ENCODE assay signal across 8 cellular contexts in the genomic region with DNA sequence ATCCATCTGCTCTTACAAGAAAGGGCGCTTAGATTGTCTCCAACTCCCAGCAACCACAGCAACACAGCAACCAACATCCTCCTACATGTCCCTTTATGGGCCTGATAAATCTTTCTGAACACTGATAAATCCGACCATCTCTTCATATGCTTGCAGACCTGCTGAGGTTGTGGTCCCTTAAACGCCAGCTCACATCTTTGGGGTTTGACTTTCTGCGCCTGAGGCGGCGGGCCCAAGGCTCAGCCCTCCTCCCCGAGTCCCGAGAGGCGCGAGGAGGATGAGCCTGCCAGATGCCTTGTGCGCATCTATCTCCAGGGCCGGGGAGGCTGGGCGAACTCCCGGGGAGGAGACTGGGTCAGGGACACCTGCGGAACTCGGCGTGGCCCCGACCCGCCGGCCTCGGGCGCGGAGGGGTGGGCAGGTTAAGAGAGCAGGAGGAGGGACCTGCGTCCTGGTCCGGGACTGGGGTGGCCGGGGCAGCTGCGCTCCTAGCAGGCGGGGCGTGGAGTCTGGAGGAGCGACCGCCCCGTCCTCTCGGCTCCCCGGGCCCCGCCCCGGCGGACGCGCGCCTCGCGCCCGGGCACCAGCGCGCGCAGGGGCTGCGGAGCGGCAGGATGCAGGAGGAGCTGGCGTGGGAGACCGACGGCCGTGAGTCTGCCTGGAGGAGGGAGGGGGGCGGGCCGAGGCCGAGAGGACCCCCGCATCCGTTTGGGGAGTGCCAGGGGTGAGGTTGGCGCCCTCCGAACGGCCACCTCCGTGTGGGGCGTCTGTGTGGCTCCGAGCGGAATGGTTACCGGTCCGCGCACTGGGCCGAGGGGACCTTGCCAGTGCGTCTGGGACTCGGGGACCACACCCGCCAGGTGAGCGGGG.
DNase-seq lines count a peak whose midpoint lies in the region; ATAC-seq and TF ChIP-seq lines count a peak whose summit lies in the region.

ANKDD1A (plus strand) TSS at position 586 of the 870 bp plus-strand sequence; CDS start at position 615, 29 bp downstream.

- no peak for TF ChIP-seq CTCF in GM10266 (IDR thresholded peaks at IDR 0.05; ENCODE audit: control insufficient read depth, insufficient read depth, low read depth, missing control alignments)

- ATAC-seq in HG02642 (IDR thresholded peaks at IDR 0.05; ENCODE audit: poor library complexity, unreplicated experiment) (peak; percentile 75), HG03097 (IDR thresholded peaks at IDR 0.05; ENCODE audit: low FRiP score, unreplicated experiment) (no peak)

- DNase-seq in GM10266 (ENCODE audit: extremely low spot score) = peak; percentile 87
- DNase-seq in NCI-H524 treated with DMSO at 0.1 percent for 48 hours (lab: John Stamatoyannopoulos, UW) = peak; percentile 24
- peak; percentile 49 for DNase-seq in activated naive CD4-positive, alpha-beta T cell treated with Interleukin-2 at 50 U/mL for 16 hours
- peak; percentile 73 for DNase-seq in glomerular visceral epithelial cell (ENCODE audit: extremely low spot score)
- DNase-seq in nucleus accumbens (lab: John Stamatoyannopoulos, UW) = peak in 43 of 56 donors; percentile 9 to 82 (median 58)
- no peak for DNase-seq in MV-4-11 (lab: John Stamatoyannopoulos, UW)
